Comparison of ENCODE assay signal across 9 cellular contexts in genomic region chr2:65017335-65017734, GRCh38. TPM values are rescaled to one million over a fixed set of nuclear protein-coding genes. Genes with fewer than 3 reads are reported as not detected.
DNase-seq lines count a peak whose midpoint lies in the region; ATAC-seq and TF ChIP-seq lines count a peak whose summit lies in the region.
"Had no signal": no experiment of that assay in that cellular context is flagged by ENCODE, and none has a peak within 500 bp of the region (broad histone marks: within the 10 kb centered on the region; RNA-seq: fewer than 3 reads in every experiment).

No MANE protein-coding gene starts in this region.

- ATAC-seq in GM23338 = peak; percentile 70
- peak in 6 of 8 donors; percentile 43 to 85 (median 72) for ATAC-seq in heart right ventricle
- no peak for ATAC-seq in psoas muscle
- ATAC-seq in GM18861 (IDR thresholded peaks at IDR 0.05; ENCODE audit: unreplicated experiment) = no peak

- H3K9ac ChIP-seq in SU-DHL-6 (ENCODE audit: low read length) = no peak overlapping the region

- H3K4me3 ChIP-seq in GM23338 (no peak overlapping the region), SU-DHL-6 (ENCODE audit: insufficient read depth, low read length, poor library complexity, severe bottlenecking) (no peak overlapping the region), heart right ventricle (peak overlapping the region in 1 of 10 donors; percentile 1), psoas muscle (no peak overlapping the region), MG63 (no peak overlapping the region)

- H2AFZ ChIP-seq in GM23338 (no peak overlapping the region), SU-DHL-6 (ENCODE audit: low read depth, low read length, severe bottlenecking) (no peak overlapping the region)

- H3K4me3 Mint-ChIP-seq in GM23338 = no peak overlapping the region

- no peaks in the 10 kb centered on the region for H3K9me2 ChIP-seq in GM23338 (ENCODE audit: insufficient read depth)
- H3K9me2 ChIP-seq in SU-DHL-6 (replicated peaks; ENCODE audit: insufficient read depth, low read length) = no peaks in the 10 kb centered on the region

- H3K27ac Mint-ChIP-seq in GM23338 = no peak overlapping the region

- H3K4me1 Mint-ChIP-seq in GM23338 = peaks cover 13% of the 10 kb centered on the region

- H3K36me3 Mint-ChIP-seq in GM23338 (ENCODE audit: low read depth) = no peaks in the 10 kb centered on the region; the same call in none of the 3 replicates

- TF ChIP-seq CTCF in GM23338 (conservative IDR thresholded peaks at IDR 0.05; ENCODE audit: low read depth in 2 of 2) (peak; percentile 49 to 51), SU-DHL-6 (IDR thresholded peaks at IDR 0.05; ENCODE audit: insufficient read depth, low read length, poor library complexity, severe bottlenecking) (peak; percentile 10), heart right ventricle (IDR thresholded peaks at IDR 0.05) (peak; percentile 5 to 67 (median 46)), psoas muscle (IDR thresholded peaks at IDR 0.05) (peak; percentile 29)

- H3F3A ChIP-seq in GM23338 (replicated peaks; ENCODE audit: low read depth) = no peaks in the 10 kb centered on the region
- no peaks in the 10 kb centered on the region; the same call in 1 of the 2 replicates for H3F3A ChIP-seq in SU-DHL-6 (ENCODE audit: insufficient read depth)

- H4K20me1 ChIP-seq in GM23338 (replicated peaks; ENCODE audit: insufficient read depth) = no peaks in the 10 kb centered on the region
- H4K20me1 ChIP-seq in SU-DHL-6 (ENCODE audit: low read depth, low read length) = no peaks in the 10 kb centered on the region

- 48 to 58% methylated on average over 4 of the region's 4 CpGs for WGBS in heart right ventricle, 2 donors
- WGBS in psoas muscle, 3 donors = 70 to 81% (median 72%) methylated on average over 4 of the region's 4 CpGs

- no peaks in the 10 kb centered on the region for H3K9me3 Mint-ChIP-seq in GM23338

- peaks cover 11% of the 10 kb centered on the region; the same call in 1 of the 2 replicates for H3K4me1 ChIP-seq in GM23338 (ENCODE audit: insufficient read depth)
- peaks cover 0 to 30% (median 11%) of the 10 kb centered on the region in 9 donors for H3K4me1 ChIP-seq in heart right ventricle
- no peaks in the 10 kb centered on the region for H3K4me1 ChIP-seq in psoas muscle

- intact Hi-C loops in heart right ventricle (cut with DNase I) (loop anchor here in 1 of 10 donors (5.0 kb wide), 1 partner anchor 75 kb away; no protein-coding TSS in a partner anchor), psoas muscle (cut with DNase I) (no loop called here)

- peaks cover 5% of the 10 kb centered on the region for H3K27me3 Mint-ChIP-seq in GM23338 (ENCODE audit: insufficient read depth, low read depth, poor library complexity)

- H3K9me3 ChIP-seq in SU-DHL-6 (ENCODE audit: insufficient read depth, low read length) = no peaks in the 10 kb centered on the region
- H3K9me3 ChIP-seq in heart right ventricle = no peaks in the 10 kb centered on the region
- no peaks in the 10 kb centered on the region for H3K9me3 ChIP-seq in psoas muscle
- no peaks in the 10 kb centered on the region for H3K9me3 ChIP-seq in MG63

- no peaks in the 10 kb centered on the region for H3K79me2 ChIP-seq in GM23338 (replicated peaks; ENCODE audit: insufficient read depth)
- no peaks in the 10 kb centered on the region for H3K79me2 ChIP-seq in SU-DHL-6 (ENCODE audit: insufficient read depth, low read length)

- H3K4me2 ChIP-seq in GM23338 (no peak overlapping the region), SU-DHL-6 (ENCODE audit: low read depth, low read length, poor library complexity, severe bottlenecking) (no peak overlapping the region)

- no peaks in the 10 kb centered on the region for H3K36me3 ChIP-seq in GM23338 (ENCODE audit: insufficient read depth)
- peaks cover 60% of the 10 kb centered on the region for H3K36me3 ChIP-seq in SU-DHL-6 (ENCODE audit: low read length)
- peaks cover 0 to 96% (median 16%) of the 10 kb centered on the region in 9 donors for H3K36me3 ChIP-seq in heart right ventricle
- peaks cover 5 to 99% of the 10 kb centered on the region in 2 donors for H3K36me3 ChIP-seq in psoas muscle (ENCODE audit: insufficient read depth in 1 of 2, low read depth in 1 of 2)
- peaks cover 35% of the 10 kb centered on the region for H3K36me3 ChIP-seq in MG63

- DNase-seq in GM23338 (ENCODE audit: low spot score) (peak; percentile 60), heart right ventricle (peak in 1 of 2 donors; percentile 20), psoas muscle (no peak), MG63 (no peak), NCI-H2171 treated with DMSO at 0.1 percent for 48 hours (lab: John Stamatoyannopoulos, UW) (no peak)
- DNase-seq in stimulated activated CD4-positive, alpha-beta T cell treated with anti-CD3 and anti-CD28 coated beads, Interleukin-1b, Interleukin-23, amount 100 ng/mL, for 48 hours = no peak
- DNase-seq: activated CD4-positive, alpha-beta T cell treated with anti-CD3 and anti-CD28 coated beads, Interleukin-2, amount 50 U/mL, for 4 hours had no signal

- H3K27ac ChIP-seq in GM23338 (ENCODE audit: low read depth) (no peak overlapping the region), SU-DHL-6 (ENCODE audit: low read depth, low read length) (no peak overlapping the region), heart right ventricle (peak overlapping the region in 5 of 10 donors; percentile 23 to 80 (median 58)), psoas muscle (no peak overlapping the region)

- H3K27me3 ChIP-seq in GM23338 (ENCODE audit: insufficient read depth) = no peaks in the 10 kb centered on the region
- H3K27me3 ChIP-seq in SU-DHL-6 (ENCODE audit: low read length) = no peaks in the 10 kb centered on the region
- no peaks in the 10 kb centered on the region for H3K27me3 ChIP-seq in heart right ventricle
- H3K27me3 ChIP-seq in psoas muscle (ENCODE audit: insufficient read depth in 3 of 3, low read length in 2 of 3) = no peaks in the 10 kb centered on the region
- H3K27me3 ChIP-seq in MG63 = no peaks in the 10 kb centered on the region

TF ChIP-seq in GM23338, 12 proteins besides CTCF, POLR2A, EP300 and RAD21 (continues in another document):
- TF ChIP-seq POLR2AphosphoS5 (IDR thresholded peaks at IDR 0.05; ENCODE audit: low read depth) (no peak), ZNF331 (CRISPR knock-in tag; IDR thresholded peaks at IDR 0.05; ENCODE audit: low read depth) (no peak), JUNB (IDR thresholded peaks at IDR 0.05; ENCODE audit: unreplicated experiment) (no peak), EZH2 (IDR thresholded peaks at IDR 0.05; ENCODE audit: low read depth, unreplicated experiment) (no peak)
- TF ChIP-seq, protein P1, sequence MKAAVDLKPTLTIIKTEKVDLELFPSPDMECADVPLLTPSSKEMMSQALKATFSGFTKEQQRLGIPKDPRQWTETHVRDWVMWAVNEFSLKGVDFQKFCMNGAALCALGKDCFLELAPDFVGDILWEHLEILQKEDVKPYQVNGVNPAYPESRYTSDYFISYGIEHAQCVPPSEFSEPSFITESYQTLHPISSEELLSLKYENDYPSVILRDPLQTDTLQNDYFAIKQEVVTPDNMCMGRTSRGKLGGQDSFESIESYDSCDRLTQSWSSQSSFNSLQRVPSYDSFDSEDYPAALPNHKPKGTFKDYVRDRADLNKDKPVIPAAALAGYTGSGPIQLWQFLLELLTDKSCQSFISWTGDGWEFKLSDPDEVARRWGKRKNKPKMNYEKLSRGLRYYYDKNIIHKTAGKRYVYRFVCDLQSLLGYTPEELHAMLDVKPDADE (IDR thresholded peaks at IDR 0.05) = no peak

RNA-seq across cellular contexts. Expression of gene SLC1A4, which starts 28.1 kb away (rescaled TPM):
- total RNA-seq in GM23338 (2014; rRNA removed; shearing (Covaris generic)) = 2.2 and 2.7 TPM in 2 replicates
- polyA plus RNA-seq in GM23338 (2016; fragmentation: Nextera tagmentation; extraction: Ambion mirVana) = 1.3 TPM in 2 replicates
- 10 to 100 TPM in 6 of 10 donors, 1 to 10 TPM in 4; 3.5 to 18.7 (median 11.3) TPM for total RNA-seq in heart right ventricle
- 10 to 100 TPM in 1 of 2 donors, 1 to 10 TPM in 1; 2.1 to 14.2 TPM for polyA plus RNA-seq in heart right ventricle
- total RNA-seq in psoas muscle = 10 to 100 TPM; 13.9 to 50.3 (median 20.2) TPM
- polyA plus RNA-seq in psoas muscle = 10 to 100 TPM in 1 of 3 donors, 1 to 10 TPM in 2; 3.4 to 12.7 (median 9.6) TPM
- total RNA-seq in MG63 (2014; rRNA removed; shearing (Covaris generic); ENCODE audit: low replicate concordance) = 18.6 and 21.1 TPM in 2 replicates

RNA-seq across cellular contexts. Expression of gene CEP68, which starts 38.9 kb away (rescaled TPM):
- total RNA-seq in GM23338 (2014; rRNA removed; shearing (Covaris generic)) = 20.7 and 24.4 TPM in 2 replicates
- polyA plus RNA-seq in GM23338 (2016; fragmentation: Nextera tagmentation; extraction: Ambion mirVana) (11.8 and 13.0 TPM in 2 replicates), heart right ventricle (10 to 100 TPM in 1 of 2 donors, 1 to 10 TPM in 1; 4.3 to 10.0 TPM), psoas muscle (10 to 100 TPM in 2 of 3 donors, 1 to 10 TPM in 1; 7.3 to 17.5 (median 17.3) TPM)
- total RNA-seq in heart right ventricle (10 to 100 TPM; 12.5 to 28.4 (median 23.1) TPM), psoas muscle (10 to 100 TPM; 28.2 to 63.3 (median 38.9) TPM)
- total RNA-seq in MG63 (2014; rRNA removed; shearing (Covaris generic); ENCODE audit: low replicate concordance) = 4.5 and 4.9 TPM in 2 replicates

Comparison
In these comparisons a context has a peak if more than half of its experiments do, and no peak if none do; other contexts are left out.
1. ATAC-seq: peak in GM23338 (single experiment) and heart right ventricle (6 of 8); none in psoas muscle (0 of 4) and GM18861 (single experiment).
2. Peak in every context shown above with its lines, with median percentiles within 50 percentile points of each other: CTCF ChIP-seq.